28 cellular contexts compared by ENCODE assay signal in genomic region chr11:76316726-76317125, GRCh38.
"Had no signal": no experiment of that assay in that cellular context is flagged by ENCODE, and none has a peak within 500 bp of the region (broad histone marks: within the 10 kb centered on the region; RNA-seq: fewer than 3 reads in every experiment).

No MANE protein-coding gene starts in this region.

- H3K4me3 ChIP-seq: colonic mucosa, gastrocnemius medialis, heart left ventricle, hepatocyte, lung, mucosa of descending colon, prostate gland, right atrium auricular region, sigmoid colon, stomach, thyroid gland had no signal

- ATAC-seq: esophagus mucosa; gastrocnemius medialis; heart left ventricle; left colon; left ventricle myocardium superior; mucosa of descending colon; natural killer cell treated with Interleukin-12 subunit alpha and Interleukin-12 subunit beta and Interleukin-15 and Interleukin-18, amount 100 ng/mL, for 72 hours; stimulated activated effector memory CD8-positive, alpha-beta T cell treated with anti-CD3 and anti-CD28 coated beads, Interleukin-12 subunit alpha, Interleukin-12 subunit beta, amount 100 ng/mL, for 72 hours had no signal

- FAIRE-seq: urothelium cell line had no signal

- DNase-seq: colonic mucosa; effector CD8-positive, alpha-beta T cell; endodermal cell; foreskin fibroblast; gastrocnemius medialis; heart left ventricle; kidney glomerular epithelial cell; left colon; left ventricle myocardium superior; mucosa of descending colon; naive B cell; sigmoid colon; stimulated activated CD4-positive, alpha-beta T cell treated with anti-CD3 and anti-CD28 coated beads, Interleukin-2, amount 100 ng/mL, for 24 hours; stimulated activated CD4-positive, alpha-beta T cell treated with anti-CD3 and anti-CD28 coated beads, Interleukin-4, amount 100 ng/mL, for 24 hours; stimulated activated naive CD4-positive, alpha-beta T cell treated with Interleukin-2 at 50 U/mL for 16 hours; stomach had no signal

- H3K36me3 ChIP-seq: colonic mucosa, gastrocnemius medialis, heart left ventricle, neutrophil, prostate gland, right atrium auricular region, sigmoid colon, stomach, thyroid gland had no signal

- H3K27me3 ChIP-seq: thyroid gland had no signal

- H3K27ac ChIP-seq: colonic mucosa, epithelial cell of prostate, gastrocnemius medialis, heart left ventricle, hepatocyte, neutrophil, parathyroid adenoma, prostate gland, right atrium auricular region, sigmoid colon, stomach, thyroid gland had no signal

- H3K9me3 ChIP-seq: colonic mucosa, gastrocnemius medialis, heart left ventricle, mucosa of descending colon, neutrophil, prostate gland, right atrium auricular region, sigmoid colon, stomach, thyroid gland had no signal

- H3K4me1 ChIP-seq: colonic mucosa, gastrocnemius medialis, parathyroid adenoma, prostate gland had no signal

- H3K9ac ChIP-seq: parathyroid adenoma had no signal
